Comparison of ENCODE assay signal across 22 cellular contexts in genomic region chr9:99445920-99446319, GRCh38.
DNase-seq lines count a peak whose midpoint lies in the region; ATAC-seq, FAIRE-seq and TF ChIP-seq lines count a peak whose summit lies in the region.
"Had no signal": no experiment of that assay in that cellular context is flagged by ENCODE, and none has a peak within 500 bp of the region (broad histone marks: within the 10 kb centered on the region; RNA-seq: fewer than 3 reads in every experiment).

No MANE protein-coding gene starts in this region.

- TF ChIP-seq CTCF in astrocyte (IDR thresholded peaks at IDR 0.05; ENCODE audit: insufficient read depth, low read depth, low read length): no peak
- TF ChIP-seq CTCF in left lung (IDR thresholded peaks at IDR 0.05): no peak
- no peak for TF ChIP-seq CTCF in thoracic aorta (IDR thresholded peaks at IDR 0.05)
- no peak for TF ChIP-seq CTCF in GM13977 (IDR thresholded peaks at IDR 0.05; ENCODE audit: extremely low read depth, insufficient read depth, missing control alignments)

- H2AFZ ChIP-seq in astrocyte (ENCODE audit: low read depth, low read length): no peak overlapping the region

- in situ Hi-C loops in GM13977 (cut with MboI; ENCODE audit: low pct_unique_long_range_greater_than_20kb, low sequenced_read_pairs, unreplicated experiment): no loop called here

- H4K20me1 ChIP-seq in astrocyte (ENCODE audit: insufficient read depth, low read length): no peaks in the 10 kb centered on the region

- H3K27me3 ChIP-seq in astrocyte (ENCODE audit: insufficient read depth, low read length) (no peaks in the 10 kb centered on the region), left lung (no peaks in the 10 kb centered on the region), thoracic aorta (replicated peaks; ENCODE audit: insufficient read depth) (no peaks in the 10 kb centered on the region)
- H3K27me3 ChIP-seq: right lobe of liver, tibial nerve had no signal

- H3K27ac ChIP-seq in astrocyte (ENCODE audit: low read depth, low read length): peak overlapping the region; percentile 27
- H3K27ac ChIP-seq in left lung: peak overlapping the region in 1 of 2 donors; percentile 33
- peak overlapping the region; percentile 16 to 29 for H3K27ac ChIP-seq in thoracic aorta
- H3K27ac ChIP-seq: 22Rv1, right lobe of liver, tibial nerve, VCaP had no signal

- H3K9me3 Mint-ChIP-seq in T-helper 2 cell treated with Interferon-gamma antibody and Interleukin-4, amounts not matched to agents 5 μg/mL and 100 μg/mL, for 36 hours: no peaks in the 10 kb centered on the region
- H3K9me3 Mint-ChIP-seq in astrocyte (ENCODE audit: unreplicated experiment): no peaks in the 10 kb centered on the region
- H3K9me3 Mint-ChIP-seq: CD4-positive, alpha-beta memory T cell had no signal

- no peaks in the 10 kb centered on the region for H3K4me1 Mint-ChIP-seq in T-helper 2 cell treated with Interferon-gamma antibody and Interleukin-4, amounts not matched to agents 5 μg/mL and 100 μg/mL, for 36 hours (ENCODE audit: low read depth)
- peaks cover 13% of the 10 kb centered on the region for H3K4me1 Mint-ChIP-seq in astrocyte (ENCODE audit: low read depth, unreplicated experiment)
- H3K4me1 Mint-ChIP-seq: CD4-positive, alpha-beta memory T cell; immature natural killer cell; neural crest cell had no signal

- H3K36me3 ChIP-seq in astrocyte (ENCODE audit: insufficient read depth, low read length) (no peaks in the 10 kb centered on the region), left lung (no peaks in the 10 kb centered on the region), thoracic aorta (no peaks in the 10 kb centered on the region)
- H3K36me3 ChIP-seq: right lobe of liver, tibial nerve had no signal

- no peak overlapping the region for H3K4me3 ChIP-seq in astrocyte (ENCODE audit: insufficient read depth, low read depth, low read length)
- no peak overlapping the region for H3K4me3 ChIP-seq in left lung
- H3K4me3 ChIP-seq in thoracic aorta: no peak overlapping the region
- H3K4me3 ChIP-seq: right lobe of liver, tibial nerve had no signal

- peak overlapping the region; percentile 37 for H3K4me2 ChIP-seq in astrocyte (ENCODE audit: low read length)

- DNase-seq in T-helper 2 cell treated with Interferon-gamma antibody and Interleukin-4, amounts not matched to agents 5 μg/mL and 100 μg/mL, for 36 hours (ENCODE audit: low spot score): peak; percentile 23
- DNase-seq in T-helper 2 cell: no peak
- no peak for DNase-seq in astrocyte (ENCODE audit: low read depth)
- DNase-seq in left lung: no peak
- no peak for DNase-seq in thoracic aorta (ENCODE audit: low spot score)
- DNase-seq in GM13977 (ENCODE audit: low spot score): no peak
- no peak for DNase-seq in activated CD4-positive, alpha-beta T cell treated with anti-CD3 and anti-CD28 coated beads for 48 hours
- DNase-seq in NCI-H1417 (lab: John Stamatoyannopoulos, UW): no peak
- DNase-seq: activated effector memory CD4-positive, alpha-beta T cell treated with anti-CD3 and anti-CD28 coated beads, Interleukin-2, amount 50 U/mL, for 16 hours; CD4-positive, alpha-beta memory T cell; cortex of kidney; DND-41; immature natural killer cell; midbrain; NCI-H2081 treated with DMSO at 0.1 percent for 48 hours; NCI-H526 treated with DMSO at 0.1 percent for 48 hours; right lobe of liver; stimulated activated CD4-positive, alpha-beta T cell treated with anti-CD3 and anti-CD28 coated beads, Interleukin-2, amount 100 ng/mL, for 48 hours had no signal

- no peak overlapping the region for H3K27ac Mint-ChIP-seq in T-helper 2 cell treated with Interferon-gamma antibody and Interleukin-4, amounts not matched to agents 5 μg/mL and 100 μg/mL, for 36 hours
- peak overlapping the region; percentile 2 for H3K27ac Mint-ChIP-seq in astrocyte (ENCODE audit: unreplicated experiment)
- H3K27ac Mint-ChIP-seq: CD4-positive, alpha-beta memory T cell; immature natural killer cell had no signal

- peaks cover 2% of the 10 kb centered on the region for H3K27me3 Mint-ChIP-seq in T-helper 2 cell treated with Interferon-gamma antibody and Interleukin-4, amounts not matched to agents 5 μg/mL and 100 μg/mL, for 36 hours (ENCODE audit: low read depth)
- H3K27me3 Mint-ChIP-seq in astrocyte (ENCODE audit: low read depth, unreplicated experiment): peaks cover 2% of the 10 kb centered on the region

- ATAC-seq in left lung (peak; percentile 16), thoracic aorta (ENCODE audit: insufficient number of reproducible peaks, low FRiP score, low read depth) (peak; percentile 4)

- no peak for FAIRE-seq in astrocyte (lab: Jason Lieb, UNC)

- intact Hi-C loops in left lung (cut with DNase I): no loop called here

- H3K4me1 ChIP-seq in astrocyte (ENCODE audit: insufficient read depth, low read length): peaks cover 10% of the 10 kb centered on the region
- no peaks in the 10 kb centered on the region for H3K4me1 ChIP-seq in left lung
- peaks cover 6 to 19% of the 10 kb centered on the region in 2 donors for H3K4me1 ChIP-seq in thoracic aorta (ENCODE audit: control insufficient read depth in 1 of 2, low read depth in 2 of 2)
- H3K4me1 ChIP-seq: right lobe of liver, tibial nerve had no signal

- no peak overlapping the region for H3K9ac ChIP-seq in astrocyte (ENCODE audit: low read length)

- no peaks in the 10 kb centered on the region for H3K79me2 ChIP-seq in astrocyte (ENCODE audit: insufficient read depth, low read length)

- H3K9me3 ChIP-seq in astrocyte (ENCODE audit: insufficient read depth, low read depth, low read length) (no peaks in the 10 kb centered on the region), left lung (no peaks in the 10 kb centered on the region), thoracic aorta (no peaks in the 10 kb centered on the region)
- H3K9me3 ChIP-seq: right lobe of liver had no signal

- H3K4me3 Mint-ChIP-seq in T-helper 2 cell treated with Interferon-gamma antibody and Interleukin-4, amounts not matched to agents 5 μg/mL and 100 μg/mL, for 36 hours: no peak overlapping the region
- H3K4me3 Mint-ChIP-seq in astrocyte (ENCODE audit: unreplicated experiment): no peak overlapping the region
- H3K4me3 Mint-ChIP-seq: CD4-positive, alpha-beta memory T cell; immature natural killer cell; neural crest cell had no signal

- no peaks in the 10 kb centered on the region for H3K36me3 Mint-ChIP-seq in T-helper 2 cell treated with Interferon-gamma antibody and Interleukin-4, amounts not matched to agents 5 μg/mL and 100 μg/mL, for 36 hours (ENCODE audit: low read depth)
- no peaks in the 10 kb centered on the region for H3K36me3 Mint-ChIP-seq in astrocyte (ENCODE audit: low read depth, unreplicated experiment)
- H3K36me3 Mint-ChIP-seq: CD4-positive, alpha-beta memory T cell had no signal
